25 cellular contexts compared by ENCODE assay signal in genomic region chr5:152811985-152812384, GRCh38.
DNase-seq lines count a peak whose midpoint lies in the region; ATAC-seq and TF ChIP-seq lines count a peak whose summit lies in the region.
"Had no signal": no experiment of that assay in that cellular context is flagged by ENCODE, and none has a peak within 500 bp of the region (broad histone marks: within the 10 kb centered on the region; RNA-seq: fewer than 3 reads in every experiment).

No MANE protein-coding gene starts in this region.

- H2BK5ac ChIP-seq in H9 (ENCODE audit: insufficient read length, low read length): no peak overlapping the region

- H3K27ac Mint-ChIP-seq in H9: peak overlapping the region in 1 of 3 experiments; percentile 83; a peak in 2 of 7 replicates
- H3K27ac Mint-ChIP-seq: activated naive CD8-positive, alpha-beta T cell treated with anti-CD3 and anti-CD28 coated beads for 36 hours; immature natural killer cell; naive thymus-derived CD4-positive, alpha-beta T cell had no signal

- H4K91ac ChIP-seq in H9 (ENCODE audit: insufficient read length, low read depth, low read length): no peak overlapping the region

- H3K4me1 ChIP-seq in H9 (ENCODE audit: insufficient read depth, low read length) (no peaks in the 10 kb centered on the region; the same call in 1 of the 2 replicates), hepatocyte (ENCODE audit: insufficient read depth) (peaks cover 19% of the 10 kb centered on the region)
- H3K4me1 ChIP-seq: BLaER1, HAP-1, thyroid gland had no signal

- H3K4me1 Mint-ChIP-seq in H9: 0 out of 4 replicates have a peak, but pooled peaks cover 3% of the 10 kb centered on the region in 2 experiments
- H3K4me1 Mint-ChIP-seq: activated naive CD8-positive, alpha-beta T cell treated with anti-CD3 and anti-CD28 coated beads for 36 hours; immature natural killer cell; naive thymus-derived CD4-positive, alpha-beta T cell had no signal

- H3K79me2 ChIP-seq in H9 (ENCODE audit: insufficient read depth, low read length) (no peaks in the 10 kb centered on the region), hepatocyte (no peaks in the 10 kb centered on the region)

- no peak overlapping the region for H4K8ac ChIP-seq in H9 (replicated peaks; ENCODE audit: insufficient read length, low read depth, low read length)

- no peaks in the 10 kb centered on the region for H3K79me1 ChIP-seq in H9 (ENCODE audit: insufficient read depth, low read depth, low read length, poor library complexity, severe bottlenecking)

- H3K27ac ChIP-seq in H9 (ENCODE audit: insufficient read length, low read depth, low read length) (no peak overlapping the region), WERI-Rb-1 (peak overlapping the region; percentile 33), hepatocyte (peak overlapping the region; percentile 43)
- H3K27ac ChIP-seq: BLaER1, thyroid gland had no signal

- ATAC-seq in GM19035 (IDR thresholded peaks at IDR 0.05; ENCODE audit: unreplicated experiment): no peak
- ATAC-seq: left lobe of liver; naive thymus-derived CD4-positive, alpha-beta T cell; SK-N-SH treated with all-trans-retinoic acid at 6 μM for 48 hours had no signal

- H3K56ac ChIP-seq in H9 (ENCODE audit: insufficient read length, low read depth, low read length): no peak overlapping the region

- H2BK120ac ChIP-seq in H9 (ENCODE audit: low read depth, low read length, poor library complexity, severe bottlenecking): no peak overlapping the region

- H2AFZ ChIP-seq in H9 (ENCODE audit: low read length) (no peak overlapping the region), hepatocyte (peak overlapping the region; percentile 19)

- no peaks in the 10 kb centered on the region for H3K23me2 ChIP-seq in H9 (ENCODE audit: insufficient read length, low read depth, low read length, poor library complexity, severe bottlenecking)

- H4K5ac ChIP-seq in H9 (ENCODE audit: insufficient read length, low read depth, low read length): no peak overlapping the region

- no peaks in the 10 kb centered on the region for H3K36me3 ChIP-seq in WERI-Rb-1
- H3K36me3 ChIP-seq in hepatocyte (replicated peaks; ENCODE audit: insufficient read depth, low read depth): no peaks in the 10 kb centered on the region
- H3K36me3 ChIP-seq: BLaER1, HAP-1, thyroid gland had no signal

- no peaks in the 10 kb centered on the region for H3K27me3 Mint-ChIP-seq in H9 (ENCODE audit: low read depth)
- H3K27me3 Mint-ChIP-seq: activated naive CD8-positive, alpha-beta T cell treated with anti-CD3 and anti-CD28 coated beads for 36 hours; naive thymus-derived CD4-positive, alpha-beta T cell had no signal

- peaks cover 0 to 19% (median 8%) of the 10 kb centered on the region in 3 experiments; a peak in 4 of 7 replicates for H3K36me3 Mint-ChIP-seq in H9 (ENCODE audit: insufficient read depth in 1 of 3, low read depth in 3 of 3)
- H3K36me3 Mint-ChIP-seq: activated naive CD8-positive, alpha-beta T cell treated with anti-CD3 and anti-CD28 coated beads for 36 hours; immature natural killer cell had no signal

- H3K18ac ChIP-seq in H9 (ENCODE audit: insufficient read length, low read depth, low read length): no peak overlapping the region

- no peak overlapping the region for H2BK20ac ChIP-seq in H9 (ENCODE audit: low read depth, low read length, poor library complexity, severe bottlenecking)

- no CpG with 5 or more reads among the region's 5 CpGs for WGBS in H9 (ENCODE audit: extremely low coverage, insufficient read length, low lambda C conversion rate)
- WGBS in hepatocyte (ENCODE audit: low lambda C conversion rate, missing lambda C conversion rate): 74% methylated on average over 5 of the region's 5 CpGs

- peaks cover 9 to 11% of the 10 kb centered on the region in 2 experiments for H3K9me3 Mint-ChIP-seq in H9
- H3K9me3 Mint-ChIP-seq: activated naive CD8-positive, alpha-beta T cell treated with anti-CD3 and anti-CD28 coated beads for 36 hours had no signal

- H3K14ac ChIP-seq in H9 (ENCODE audit: insufficient read depth, low read length): no peak overlapping the region

- no peak overlapping the region for H3T11ph ChIP-seq in H9 (ENCODE audit: low read length)

- no peak overlapping the region for H3K4me2 ChIP-seq in H9 (ENCODE audit: insufficient read depth, insufficient read length, low read length)
- H3K4me2 ChIP-seq in hepatocyte: no peak overlapping the region
- H3K4me2 ChIP-seq: BLaER1 had no signal

- H3K9me2 ChIP-seq in hepatocyte (replicated peaks; ENCODE audit: insufficient read depth): no peaks in the 10 kb centered on the region

- no peak overlapping the region for H3K4me3 ChIP-seq in WERI-Rb-1 (ENCODE audit: low read depth, low read length)
- H3K4me3 ChIP-seq in hepatocyte: no peak overlapping the region
- H3K4me3 ChIP-seq: BLaER1, HAP-1, thyroid gland had no signal

- H3K23ac ChIP-seq in H9 (ENCODE audit: insufficient read length, low read depth, low read length): no peak overlapping the region

- H3K9me3 ChIP-seq in H9 (ENCODE audit: control insufficient read depth, low read depth, low read length) (no peaks in the 10 kb centered on the region), WERI-Rb-1 (ENCODE audit: severe bottlenecking) (peaks cover 9% of the 10 kb centered on the region), hepatocyte (ENCODE audit: low read depth) (no peaks in the 10 kb centered on the region)
- H3K9me3 ChIP-seq: HAP-1, thyroid gland had no signal

- peak; percentile 45 for DNase-seq in D341Med (ENCODE audit: low spot score)
- peak; percentile 87 for DNase-seq in H9
- peak; percentile 72 for DNase-seq in WERI-Rb-1
- peak; percentile 28 for DNase-seq in hepatocyte (ENCODE audit: low spot score)
- no peak for DNase-seq in epidermal melanocyte (ENCODE audit: insufficient read length, low spot score)
- DNase-seq in posterior cingulate gyrus: no peak
- no peak for DNase-seq in NCI-H226
- DNase-seq: activated CD4-positive, alpha-beta T cell treated with anti-CD3 and anti-CD28 coated beads for 48 hours; activated naive CD8-positive, alpha-beta T cell treated with anti-CD3 and anti-CD28 coated beads for 36 hours; DMS79 treated with DMSO at 0.1 percent for 48 hours; foreskin melanocyte; immature natural killer cell; IMR-90; MM.1S; naive thymus-derived CD4-positive, alpha-beta T cell; NCI-H1436; NCI-H774; stimulated activated CD4-positive, alpha-beta T cell treated with anti-CD3 and anti-CD28 coated beads, Interleukin-4, amount 100 ng/mL, for 24 hours; stimulated activated naive CD4-positive, alpha-beta T cell; thyroid gland had no signal

- no peak overlapping the region for H3K9ac ChIP-seq in H9 (ENCODE audit: extremely low read depth, insufficient read length, low read length)
- H3K9ac ChIP-seq: BLaER1 had no signal

- H3K27me3 ChIP-seq in H9 (ENCODE audit: insufficient read depth, low read length) (no peaks in the 10 kb centered on the region), WERI-Rb-1 (ENCODE audit: insufficient read depth, low read depth, severe bottlenecking) (no peaks in the 10 kb centered on the region), hepatocyte (no peaks in the 10 kb centered on the region)
- H3K27me3 ChIP-seq: BLaER1, thyroid gland had no signal

- TF ChIP-seq CTCF in H9 (conservative IDR thresholded peaks at IDR 0.05) (no peak), WERI-Rb-1 (IDR thresholded peaks at IDR 0.05; ENCODE audit: low read depth, low read length) (no peak), hepatocyte (IDR thresholded peaks at IDR 0.05; ENCODE audit: poor library complexity) (no peak)

- H4K20me1 ChIP-seq in H9 (ENCODE audit: control insufficient read depth, insufficient read depth, insufficient read length): no peaks in the 10 kb centered on the region
- H4K20me1 ChIP-seq in hepatocyte (ENCODE audit: insufficient read depth, poor library complexity, severe bottlenecking): no peaks in the 10 kb centered on the region
- H4K20me1 ChIP-seq: BLaER1 had no signal

- H2BK12ac ChIP-seq in H9 (ENCODE audit: insufficient read length, low read depth, low read length): no peak overlapping the region

- no peak overlapping the region for H3K4me3 Mint-ChIP-seq in H9
- H3K4me3 Mint-ChIP-seq: activated naive CD8-positive, alpha-beta T cell treated with anti-CD3 and anti-CD28 coated beads for 36 hours; immature natural killer cell; naive thymus-derived CD4-positive, alpha-beta T cell had no signal

- intact Hi-C loops in posterior cingulate gyrus (cut with DNase I): no loop called here

- H2AK5ac ChIP-seq in H9 (ENCODE audit: insufficient read length, low read length): no peak overlapping the region

- H2BK15ac ChIP-seq in H9 (ENCODE audit: low read depth, low read length): no peak overlapping the region

- no peak overlapping the region for H3K4ac ChIP-seq in H9 (ENCODE audit: low read depth, low read length)

Comparison
In these comparisons a context has a peak if more than half of its experiments do, and no peak if none do; other contexts are left out.
1. DNase-seq: peak in D341Med (single experiment), H9 (single experiment), WERI-Rb-1 (single experiment) and hepatocyte (single experiment); none in epidermal melanocyte (single experiment), posterior cingulate gyrus (0 of 10) and NCI-H226 (single experiment).